In the genomic region with DNA sequence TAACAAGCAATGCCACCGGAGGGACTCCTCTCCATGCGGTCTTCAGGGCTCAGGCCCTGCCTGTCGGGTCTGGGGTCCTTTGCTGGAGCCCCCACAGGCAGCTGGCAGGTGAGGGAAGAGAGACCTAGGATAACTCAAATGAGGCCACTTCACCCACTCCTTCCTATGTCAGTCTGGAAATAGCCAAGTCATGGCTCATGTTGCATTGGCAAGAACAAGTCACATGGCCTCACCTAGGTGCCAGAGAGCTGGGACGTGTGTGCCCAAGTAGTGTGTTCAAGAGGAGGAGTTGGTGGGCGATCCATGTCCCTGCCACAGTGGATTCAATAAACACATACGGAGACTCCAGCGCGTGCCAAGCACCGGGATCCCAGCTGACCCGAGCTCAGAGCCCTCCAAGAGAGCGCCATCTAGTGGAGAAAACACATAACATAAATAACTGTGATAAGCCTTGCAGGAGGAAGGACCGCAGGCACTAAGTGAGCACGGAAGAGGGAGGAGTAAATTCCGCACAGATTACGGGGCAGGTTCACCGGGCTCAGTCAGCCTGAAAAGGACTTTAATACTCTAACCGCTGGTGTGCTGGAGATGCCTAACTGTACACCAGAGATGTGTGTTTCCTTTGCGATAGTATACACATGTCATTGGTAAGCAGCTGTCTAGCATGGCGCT, we compare ENCODE assay signal across 8 cellular contexts.
DNase-seq lines count a peak whose midpoint lies in the region; ATAC-seq and TF ChIP-seq lines count a peak whose summit lies in the region.

No MANE protein-coding gene starts in this region.

- TF ChIP-seq POLR2A in uterus (IDR thresholded peaks at IDR 0.05): no peak

- no peak for ATAC-seq in activated CD8-positive, alpha-beta memory T cell treated with anti-CD3 and anti-CD28 coated beads, Interleukin-2, amount 10 ng/mL, durations not matched to agents 7 days and 5 days
- ATAC-seq in GM21367 (IDR thresholded peaks at IDR 0.05; ENCODE audit: unreplicated experiment): peak; percentile 86
- ATAC-seq in HG03521 (IDR thresholded peaks at IDR 0.05; ENCODE audit: unreplicated experiment): peak; percentile 80
- peak; percentile 73 for ATAC-seq in naive thymus-derived CD4-positive, alpha-beta T cell

- no peaks in the 10 kb centered on the region for H3K4me1 Mint-ChIP-seq in activated CD8-positive, alpha-beta memory T cell treated with anti-CD3 and anti-CD28 coated beads, Interleukin-2, amount 10 ng/mL, durations not matched to agents 7 days and 5 days
- H3K4me1 Mint-ChIP-seq in endothelial cell (ENCODE audit: unreplicated experiment): peaks cover 5% of the 10 kb centered on the region
- peaks cover 0 to 4% (median 0%) of the 10 kb centered on the region in 7 donors for H3K4me1 Mint-ChIP-seq in naive thymus-derived CD4-positive, alpha-beta T cell

- intact Hi-C loops in OCI-LY7 (cut with micrococcal nuclease; ENCODE audit: unreplicated experiment): loop anchor here (5.0 kb wide), 1 partner anchor 261 kb away; no protein-coding TSS in a partner anchor
- intact Hi-C loops in naive thymus-derived CD4-positive, alpha-beta T cell (cut with micrococcal nuclease): loop anchor here in 1 of 2 donors (1.0 kb wide), 2 partner anchors 260 to 296 kb away; no protein-coding TSS in a partner anchor
- intact Hi-C loops in uterus (cut with DNase I; ENCODE audit: low total_unique reads): no loop called here

- no TSS peak for BruUV-seq in OCI-LY7 (replicated peaks; lab: Mats Ljungman, UMichigan)

- H3K27me3 Mint-ChIP-seq in activated CD8-positive, alpha-beta memory T cell treated with anti-CD3 and anti-CD28 coated beads, Interleukin-2, amount 10 ng/mL, durations not matched to agents 7 days and 5 days: no peaks in the 10 kb centered on the region
- H3K27me3 Mint-ChIP-seq in endothelial cell (ENCODE audit: unreplicated experiment): peaks cover 12% of the 10 kb centered on the region
- peaks cover 0 to 17% (median 4%) of the 10 kb centered on the region in 5 donors for H3K27me3 Mint-ChIP-seq in naive thymus-derived CD4-positive, alpha-beta T cell

- no peaks in the 10 kb centered on the region for H3K9me3 Mint-ChIP-seq in activated CD8-positive, alpha-beta memory T cell treated with anti-CD3 and anti-CD28 coated beads, Interleukin-2, amount 10 ng/mL, durations not matched to agents 7 days and 5 days (ENCODE audit: low read depth)
- no peaks in the 10 kb centered on the region for H3K9me3 Mint-ChIP-seq in endothelial cell (ENCODE audit: unreplicated experiment)
- peaks cover 0 to 6% (median 0%) of the 10 kb centered on the region in 11 donors for H3K9me3 Mint-ChIP-seq in naive thymus-derived CD4-positive, alpha-beta T cell

- no peak overlapping the region for H3K4me2 ChIP-seq in OCI-LY7 (ENCODE audit: low read length)

- H3K36me3 ChIP-seq in OCI-LY7 (ENCODE audit: insufficient read depth, low read length) (no peaks in the 10 kb centered on the region), uterus (no peaks in the 10 kb centered on the region)
- H3K36me3 ChIP-seq in naive thymus-derived CD4-positive, alpha-beta T cell (ENCODE audit: control insufficient read depth in 2 of 3, insufficient read depth in 3 of 3, low read length in 3 of 3): no peaks in the 10 kb centered on the region

- POLR2A ChIA-PET in OCI-LY7 (lab: Charles Lee): no interaction called here
- POLR2A ChIA-PET in naive thymus-derived CD4-positive, alpha-beta T cell (lab: Charles Lee): interaction anchor here (0.6 kb wide), 1 partner anchor 898 kb away, joined by 4 read pairs; no protein-coding TSS in a partner anchor

- no peak overlapping the region for H2AFZ ChIP-seq in OCI-LY7 (ENCODE audit: low read length)

- H3K27ac ChIP-seq in OCI-LY7 (ENCODE audit: low read depth, low read length, poor library complexity, severe bottlenecking): no peak overlapping the region
- no peak overlapping the region for H3K27ac ChIP-seq in naive thymus-derived CD4-positive, alpha-beta T cell (ENCODE audit: low read depth, low read length)
- no peak overlapping the region for H3K27ac ChIP-seq in uterus

- no peak overlapping the region for H3K27ac Mint-ChIP-seq in activated CD8-positive, alpha-beta memory T cell treated with anti-CD3 and anti-CD28 coated beads, Interleukin-2, amount 10 ng/mL, durations not matched to agents 7 days and 5 days
- H3K27ac Mint-ChIP-seq in endothelial cell (ENCODE audit: unreplicated experiment): no peak overlapping the region
- no peak overlapping the region for H3K27ac Mint-ChIP-seq in naive thymus-derived CD4-positive, alpha-beta T cell

- no peaks in the 10 kb centered on the region for H3K9me2 ChIP-seq in OCI-LY7 (ENCODE audit: insufficient read depth, low read length)

- H3K4me1 ChIP-seq in OCI-LY7 (ENCODE audit: insufficient read depth, low read length, poor library complexity, severe bottlenecking): no peaks in the 10 kb centered on the region
- no peaks in the 10 kb centered on the region for H3K4me1 ChIP-seq in naive thymus-derived CD4-positive, alpha-beta T cell (ENCODE audit: control insufficient read depth in 2 of 2, insufficient read depth in 2 of 2, low read length in 2 of 2)
- H3K4me1 ChIP-seq in uterus: peaks cover 4 to 24% of the 10 kb centered on the region in 2 donors

- peak; percentile 84 for TF ChIP-seq CTCF in OCI-LY7 (conservative IDR thresholded peaks at IDR 0.05; ENCODE audit: low read length)
- TF ChIP-seq CTCF in endothelial cell (IDR thresholded peaks at IDR 0.05; ENCODE audit: unreplicated experiment): peak; percentile 91
- TF ChIP-seq CTCF in uterus (IDR thresholded peaks at IDR 0.05): peak in 2 of 4 experiments; percentile 29 to 31

- CTCF ChIA-PET in activated CD8-positive, alpha-beta memory T cell treated with anti-CD3 and anti-CD28 coated beads, Interleukin-2, amount 10 ng/mL, durations not matched to agents 7 days and 5 days (lab: Charles Lee): interaction anchor here (1.6 kb wide), 1 partner anchor 10 kb away, joined by 5 read pairs; no protein-coding TSS in a partner anchor
- CTCF ChIA-PET in OCI-LY7 (lab: Charles Lee; ENCODE audit: unreplicated experiment): no interaction called here
- CTCF ChIA-PET in naive thymus-derived CD4-positive, alpha-beta T cell (lab: Charles Lee): no interaction called here

- peak; percentile 60 for DNase-seq in activated CD8-positive, alpha-beta memory T cell treated with anti-CD3 and anti-CD28 coated beads for 24 hours
- no peak for DNase-seq in activated CD8-positive, alpha-beta memory T cell treated with anti-CD3 and anti-CD28 coated beads, Interleukin-2, amount 10 ng/mL, durations not matched to agents 7 days and 5 days
- peak; percentile 39 for DNase-seq in OCI-LY7 (ENCODE audit: low spot score)
- DNase-seq in endothelial cell (ENCODE audit: low spot score): peak; percentile 50
- peak in 1 of 9 donors; percentile 21 for DNase-seq in naive thymus-derived CD4-positive, alpha-beta T cell
- no peak for DNase-seq in uterus

- H3K9me3 ChIP-seq in OCI-LY7 (ENCODE audit: low read length) (no peaks in the 10 kb centered on the region), uterus (no peaks in the 10 kb centered on the region)
- H3K9me3 ChIP-seq in naive thymus-derived CD4-positive, alpha-beta T cell (ENCODE audit: control insufficient read depth in 2 of 3, low read length in 3 of 3): no peaks in the 10 kb centered on the region

- H4K20me1 ChIP-seq in OCI-LY7 (ENCODE audit: insufficient read depth, low read length): no peaks in the 10 kb centered on the region

- H3K27me3 ChIP-seq in naive thymus-derived CD4-positive, alpha-beta T cell (ENCODE audit: control insufficient read depth in 2 of 2, insufficient read depth in 2 of 2, low read length in 2 of 2): no peaks in the 10 kb centered on the region
- H3K27me3 ChIP-seq in uterus: no peaks in the 10 kb centered on the region

- H3K4me3 ChIP-seq in OCI-LY7 (ENCODE audit: low read depth, low read length, poor library complexity, severe bottlenecking) (no peak overlapping the region), uterus (no peak overlapping the region)
- no peak overlapping the region for H3K4me3 ChIP-seq in naive thymus-derived CD4-positive, alpha-beta T cell (ENCODE audit: low read length)

- no peaks in the 10 kb centered on the region for H3K36me3 Mint-ChIP-seq in activated CD8-positive, alpha-beta memory T cell treated with anti-CD3 and anti-CD28 coated beads, Interleukin-2, amount 10 ng/mL, durations not matched to agents 7 days and 5 days
- no peaks in the 10 kb centered on the region for H3K36me3 Mint-ChIP-seq in endothelial cell (ENCODE audit: low read depth, unreplicated experiment)
- peaks cover 0 to 7% (median 0%) of the 10 kb centered on the region in 5 donors for H3K36me3 Mint-ChIP-seq in naive thymus-derived CD4-positive, alpha-beta T cell

- no peaks in the 10 kb centered on the region for H3K79me2 ChIP-seq in OCI-LY7 (ENCODE audit: insufficient read depth, low read depth, low read length)

- no peak overlapping the region for H3K4me3 Mint-ChIP-seq in activated CD8-positive, alpha-beta memory T cell treated with anti-CD3 and anti-CD28 coated beads, Interleukin-2, amount 10 ng/mL, durations not matched to agents 7 days and 5 days
- no peak overlapping the region for H3K4me3 Mint-ChIP-seq in endothelial cell (ENCODE audit: unreplicated experiment)
- H3K4me3 Mint-ChIP-seq in naive thymus-derived CD4-positive, alpha-beta T cell: no peak overlapping the region

Comparison
In these comparisons a context has a peak if more than half of its experiments do, and no peak if none do; other contexts are left out.
1. DNase-seq: peak in activated CD8-positive, alpha-beta memory T cell treated with anti-CD3 and anti-CD28 coated beads for 24 hours (single experiment), OCI-LY7 (single experiment) and endothelial cell (single experiment); none in activated CD8-positive, alpha-beta memory T cell treated with anti-CD3 and anti-CD28 coated beads, Interleukin-2, amount 10 ng/mL, durations not matched to agents 7 days and 5 days (single experiment) and uterus (0 of 2).